ENCODE assay signal across 1 cellular context in genomic region chr16:28704246-28704645, GRCh38. TPM values are rescaled to one million over a fixed set of nuclear protein-coding genes. Genes with fewer than 3 reads are reported as not detected.
"Had no signal": no experiment of that assay in that cellular context is flagged by ENCODE, and none has a peak within 500 bp of the region (broad histone marks: within the 10 kb centered on the region; RNA-seq: fewer than 3 reads in every experiment).

No MANE protein-coding gene starts in this region.

RNA-seq across cellular contexts. Expression of gene NPIPB9, which starts 47.3 kb away (rescaled TPM):
- total RNA-seq: ascending aorta had no signal
